1 cellular context compared by ENCODE assay signal in genomic region chr15:29669823-29670222, GRCh38.
TF ChIP-seq lines count a peak whose summit lies in the region.

No MANE protein-coding gene starts in this region.

TF ChIP-seq in IMR-90, 13 proteins besides CTCF, POLR2A, EP300 and RAD21:
- TF ChIP-seq MXI1 (IDR thresholded peaks at IDR 0.05; ENCODE audit: borderline replicate concordance, low read depth, low read length) (peak; percentile 48; the same call in 1 of the 2 replicates), RCOR1 (IDR thresholded peaks at IDR 0.05; ENCODE audit: insufficient replicate concordance, low read length) (no peak), MAFK (IDR thresholded peaks at IDR 0.05; ENCODE audit: low read depth, low read length) (no peak), CEBPB (IDR thresholded peaks at IDR 0.05; ENCODE audit: low read depth, low read length) (peak; percentile 11; the same call in 1 of the 2 replicates)
